In the genomic region with DNA sequence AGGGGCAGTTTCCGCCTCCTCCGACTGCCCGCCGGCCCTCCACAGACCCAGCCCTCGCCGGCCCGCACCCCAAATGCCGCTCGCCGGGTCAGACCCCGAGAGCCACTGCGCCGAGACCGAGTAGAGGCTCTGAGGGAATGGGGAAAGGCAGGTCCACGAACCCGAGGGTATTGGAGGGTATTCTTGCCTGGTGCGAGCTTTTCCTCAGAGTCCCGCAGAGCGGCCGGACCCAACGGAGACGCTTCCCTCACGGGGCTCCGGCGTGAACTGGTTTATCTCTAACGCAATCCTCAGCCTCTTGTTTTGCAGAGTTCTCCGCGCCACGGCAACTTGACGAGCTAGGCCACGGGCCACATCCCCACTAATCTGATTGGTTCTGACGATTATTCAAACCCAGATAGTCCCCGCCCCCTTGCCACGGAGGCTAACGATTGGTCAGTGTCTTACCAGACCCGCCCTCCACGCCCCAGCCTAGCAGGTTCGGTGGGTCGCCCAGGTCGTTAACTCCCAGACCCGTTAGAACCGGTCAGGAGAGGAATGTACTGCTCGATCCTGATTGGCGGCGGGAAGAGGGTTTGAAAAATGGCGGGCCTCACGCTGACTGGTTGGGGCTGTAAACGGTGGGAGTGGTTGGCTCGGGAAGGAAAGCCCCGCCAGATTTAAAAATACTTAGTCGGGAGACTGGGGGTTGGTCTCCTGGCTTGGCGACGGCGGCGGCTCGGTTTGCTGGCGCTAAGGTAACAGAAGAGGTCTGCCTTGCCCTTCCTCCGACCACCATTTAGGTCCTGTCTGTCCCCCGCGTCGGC, we compare ENCODE assay signal across 1 cellular context.
TF ChIP-seq lines count a peak whose summit lies in the region.

A gene (minus strand): TSS at position 274 of the 806 bp plus-strand sequence. CDS start 709 bp downstream, outside the sequence.

TF ChIP-seq in K562, 482 proteins besides CTCF, POLR2A, EP300 and RAD21 (continued from another document and continues in another):
- no peak for TF ChIP-seq ZNF644 (tag; IDR thresholded peaks at IDR 0.05; ENCODE audit: low read depth)
- TF ChIP-seq, protein P1, sequence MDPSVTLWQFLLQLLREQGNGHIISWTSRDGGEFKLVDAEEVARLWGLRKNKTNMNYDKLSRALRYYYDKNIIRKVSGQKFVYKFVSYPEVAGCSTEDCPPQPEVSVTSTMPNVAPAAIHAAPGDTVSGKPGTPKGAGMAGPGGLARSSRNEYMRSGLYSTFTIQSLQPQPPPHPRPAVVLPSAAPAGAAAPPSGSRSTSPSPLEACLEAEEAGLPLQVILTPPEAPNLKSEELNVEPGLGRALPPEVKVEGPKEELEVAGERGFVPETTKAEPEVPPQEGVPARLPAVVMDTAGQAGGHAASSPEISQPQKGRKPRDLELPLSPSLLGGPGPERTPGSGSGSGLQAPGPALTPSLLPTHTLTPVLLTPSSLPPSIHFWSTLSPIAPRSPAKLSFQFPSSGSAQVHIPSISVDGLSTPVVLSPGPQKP (CRISPR knock-in tag; IDR thresholded peaks at IDR 0.05) = no peak
- TF ChIP-seq KLF16 (IDR thresholded peaks at IDR 0.05) = peak; percentile 95
- TF ChIP-seq TEAD4 (IDR thresholded peaks at IDR 0.05; ENCODE audit: low read length) = peak; percentile 70
- TF ChIP-seq TEAD4 (CRISPR knock-in tag; IDR thresholded peaks at IDR 0.05; ENCODE audit: borderline replicate concordance) = no peak
- no peak for TF ChIP-seq PURB (CRISPR knock-in tag; IDR thresholded peaks at IDR 0.05; ENCODE audit: low read depth)
- no peak for TF ChIP-seq ZNF12 (CRISPR knock-in tag; IDR thresholded peaks at IDR 0.05)
- no peak for TF ChIP-seq ZZZ3 (IDR thresholded peaks at IDR 0.05)
- peak; percentile 90 for TF ChIP-seq NFRKB (IDR thresholded peaks at IDR 0.05; ENCODE audit: low read depth)
- TF ChIP-seq LEF1 (IDR thresholded peaks at IDR 0.05) = peak; percentile 71
- TF ChIP-seq, protein P2, sequence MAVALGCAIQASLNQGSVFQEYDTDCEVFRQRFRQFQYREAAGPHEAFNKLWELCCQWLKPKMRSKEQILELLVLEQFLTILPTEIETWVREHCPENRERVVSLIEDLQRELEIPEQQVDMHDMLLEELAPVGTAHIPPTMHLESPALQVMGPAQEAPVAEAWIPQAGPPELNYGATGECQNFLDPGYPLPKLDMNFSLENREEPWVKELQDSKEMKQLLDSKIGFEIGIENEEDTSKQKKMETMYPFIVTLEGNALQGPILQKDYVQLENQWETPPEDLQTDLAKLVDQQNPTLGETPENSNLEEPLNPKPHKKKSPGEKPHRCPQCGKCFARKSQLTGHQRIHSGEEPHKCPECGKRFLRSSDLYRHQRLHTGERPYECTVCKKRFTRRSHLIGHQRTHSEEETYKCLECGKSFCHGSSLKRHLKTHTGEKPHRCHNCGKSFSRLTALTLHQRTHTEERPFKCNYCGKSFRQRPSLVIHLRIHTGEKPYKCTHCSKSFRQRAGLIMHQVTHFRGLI (CRISPR knock-in tag; IDR thresholded peaks at IDR 0.05) = no peak
- 0 out of 2 replicates have a peak, but pooled peaks have one; percentile 58 for TF ChIP-seq ZNF165 (CRISPR knock-in tag; IDR thresholded peaks at IDR 0.05; ENCODE audit: borderline replicate concordance)
- TF ChIP-seq DIDO1 (tag; IDR thresholded peaks at IDR 0.05; ENCODE audit: low read depth) = no peak
- TF ChIP-seq ZNF79 (CRISPR knock-in tag; IDR thresholded peaks at IDR 0.05; ENCODE audit: low read depth) = no peak
- TF ChIP-seq IFI16 (CRISPR knock-in tag; IDR thresholded peaks at IDR 0.05) = no peak
- TF ChIP-seq, protein P3, sequence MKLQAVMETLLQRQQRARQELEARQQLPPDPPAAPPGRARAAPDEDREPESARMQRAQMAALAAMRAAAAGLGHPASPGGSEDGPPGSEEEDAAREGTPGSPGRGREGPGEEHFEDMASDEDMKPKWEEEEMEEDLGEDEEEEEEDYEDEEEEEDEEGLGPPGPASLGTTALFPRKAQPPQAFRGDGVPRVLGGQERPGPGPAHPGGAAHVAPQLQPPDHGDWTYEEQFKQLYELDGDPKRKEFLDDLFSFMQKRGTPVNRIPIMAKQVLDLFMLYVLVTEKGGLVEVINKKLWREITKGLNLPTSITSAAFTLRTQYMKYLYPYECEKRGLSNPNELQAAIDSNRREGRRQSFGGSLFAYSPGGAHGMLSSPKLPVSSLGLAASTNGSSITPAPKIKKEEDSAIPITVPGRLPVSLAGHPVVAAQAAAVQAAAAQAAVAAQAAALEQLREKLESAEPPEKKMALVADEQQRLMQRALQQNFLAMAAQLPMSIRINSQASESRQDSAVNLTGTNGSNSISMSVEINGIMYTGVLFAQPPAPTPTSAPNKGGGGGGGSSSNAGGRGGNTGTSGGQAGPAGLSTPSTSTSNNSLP (IDR thresholded peaks at IDR 0.05; ENCODE audit: borderline replicate concordance, low read depth, low read length) = no peak
- peak in 1 of 2 experiments; percentile 78; a peak in 1 of 4 replicates for TF ChIP-seq TBL1XR1 (IDR thresholded peaks at IDR 0.05; ENCODE audit: low read length in 2 of 2)
- peak; percentile 89; the same call in 1 of the 2 replicates for TF ChIP-seq TGIF2 (CRISPR knock-in tag; IDR thresholded peaks at IDR 0.05)
- TF ChIP-seq FOXA3 (CRISPR knock-in tag; conservative IDR thresholded peaks at IDR 0.05 in 1 of 2, IDR thresholded peaks at IDR 0.05 in 1 of 2) = 0 out of 4 replicates have a peak, but pooled peaks of 1 of the 2 experiments have one; percentile 69
- TF ChIP-seq, protein P4, sequence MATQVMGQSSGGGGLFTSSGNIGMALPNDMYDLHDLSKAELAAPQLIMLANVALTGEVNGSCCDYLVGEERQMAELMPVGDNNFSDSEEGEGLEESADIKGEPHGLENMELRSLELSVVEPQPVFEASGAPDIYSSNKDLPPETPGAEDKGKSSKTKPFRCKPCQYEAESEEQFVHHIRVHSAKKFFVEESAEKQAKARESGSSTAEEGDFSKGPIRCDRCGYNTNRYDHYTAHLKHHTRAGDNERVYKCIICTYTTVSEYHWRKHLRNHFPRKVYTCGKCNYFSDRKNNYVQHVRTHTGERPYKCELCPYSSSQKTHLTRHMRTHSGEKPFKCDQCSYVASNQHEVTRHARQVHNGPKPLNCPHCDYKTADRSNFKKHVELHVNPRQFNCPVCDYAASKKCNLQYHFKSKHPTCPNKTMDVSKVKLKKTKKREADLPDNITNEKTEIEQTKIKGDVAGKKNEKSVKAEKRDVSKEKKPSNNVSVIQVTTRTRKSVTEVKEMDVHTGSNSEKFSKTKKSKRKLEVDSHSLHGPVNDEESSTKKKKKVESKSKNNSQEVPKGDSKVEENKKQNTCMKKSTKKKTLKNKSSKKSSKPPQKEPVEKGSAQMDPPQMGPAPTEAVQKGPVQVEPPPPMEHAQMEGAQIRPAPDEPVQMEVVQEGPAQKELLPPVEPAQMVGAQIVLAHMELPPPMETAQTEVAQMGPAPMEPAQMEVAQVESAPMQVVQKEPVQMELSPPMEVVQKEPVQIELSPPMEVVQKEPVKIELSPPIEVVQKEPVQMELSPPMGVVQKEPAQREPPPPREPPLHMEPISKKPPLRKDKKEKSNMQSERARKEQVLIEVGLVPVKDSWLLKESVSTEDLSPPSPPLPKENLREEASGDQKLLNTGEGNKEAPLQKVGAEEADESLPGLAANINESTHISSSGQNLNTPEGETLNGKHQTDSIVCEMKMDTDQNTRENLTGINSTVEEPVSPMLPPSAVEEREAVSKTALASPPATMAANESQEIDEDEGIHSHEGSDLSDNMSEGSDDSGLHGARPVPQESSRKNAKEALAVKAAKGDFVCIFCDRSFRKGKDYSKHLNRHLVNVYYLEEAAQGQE (CRISPR knock-in tag; IDR thresholded peaks at IDR 0.05; ENCODE audit: low read depth) = no peak; the same call in 1 of the 2 replicates
- TF ChIP-seq ZNF263 (CRISPR knock-in tag; IDR thresholded peaks at IDR 0.05; ENCODE audit: borderline replicate concordance) = no peak
- TF ChIP-seq, protein P5, sequence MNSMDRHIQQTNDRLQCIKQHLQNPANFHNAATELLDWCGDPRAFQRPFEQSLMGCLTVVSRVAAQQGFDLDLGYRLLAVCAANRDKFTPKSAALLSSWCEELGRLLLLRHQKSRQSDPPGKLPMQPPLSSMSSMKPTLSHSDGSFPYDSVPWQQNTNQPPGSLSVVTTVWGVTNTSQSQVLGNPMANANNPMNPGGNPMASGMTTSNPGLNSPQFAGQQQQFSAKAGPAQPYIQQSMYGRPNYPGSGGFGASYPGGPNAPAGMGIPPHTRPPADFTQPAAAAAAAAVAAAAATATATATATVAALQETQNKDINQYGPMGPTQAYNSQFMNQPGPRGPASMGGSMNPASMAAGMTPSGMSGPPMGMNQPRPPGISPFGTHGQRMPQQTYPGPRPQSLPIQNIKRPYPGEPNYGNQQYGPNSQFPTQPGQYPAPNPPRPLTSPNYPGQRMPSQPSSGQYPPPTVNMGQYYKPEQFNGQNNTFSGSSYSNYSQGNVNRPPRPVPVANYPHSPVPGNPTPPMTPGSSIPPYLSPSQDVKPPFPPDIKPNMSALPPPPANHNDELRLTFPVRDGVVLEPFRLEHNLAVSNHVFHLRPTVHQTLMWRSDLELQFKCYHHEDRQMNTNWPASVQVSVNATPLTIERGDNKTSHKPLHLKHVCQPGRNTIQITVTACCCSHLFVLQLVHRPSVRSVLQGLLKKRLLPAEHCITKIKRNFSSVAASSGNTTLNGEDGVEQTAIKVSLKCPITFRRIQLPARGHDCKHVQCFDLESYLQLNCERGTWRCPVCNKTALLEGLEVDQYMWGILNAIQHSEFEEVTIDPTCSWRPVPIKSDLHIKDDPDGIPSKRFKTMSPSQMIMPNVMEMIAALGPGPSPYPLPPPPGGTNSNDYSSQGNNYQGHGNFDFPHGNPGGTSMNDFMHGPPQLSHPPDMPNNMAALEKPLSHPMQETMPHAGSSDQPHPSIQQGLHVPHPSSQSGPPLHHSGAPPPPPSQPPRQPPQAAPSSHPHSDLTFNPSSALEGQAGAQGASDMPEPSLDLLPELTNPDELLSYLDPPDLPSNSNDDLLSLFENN (IDR thresholded peaks at IDR 0.05; ENCODE audit: low read depth in 2 of 2, low read length in 2 of 2) = peak in 1 of 2 experiments; percentile 81; a peak in 1 of 4 replicates
- no peak for TF ChIP-seq ARHGAP35 (IDR thresholded peaks at IDR 0.05; ENCODE audit: partially characterized antibody)
- TF ChIP-seq, protein P6, sequence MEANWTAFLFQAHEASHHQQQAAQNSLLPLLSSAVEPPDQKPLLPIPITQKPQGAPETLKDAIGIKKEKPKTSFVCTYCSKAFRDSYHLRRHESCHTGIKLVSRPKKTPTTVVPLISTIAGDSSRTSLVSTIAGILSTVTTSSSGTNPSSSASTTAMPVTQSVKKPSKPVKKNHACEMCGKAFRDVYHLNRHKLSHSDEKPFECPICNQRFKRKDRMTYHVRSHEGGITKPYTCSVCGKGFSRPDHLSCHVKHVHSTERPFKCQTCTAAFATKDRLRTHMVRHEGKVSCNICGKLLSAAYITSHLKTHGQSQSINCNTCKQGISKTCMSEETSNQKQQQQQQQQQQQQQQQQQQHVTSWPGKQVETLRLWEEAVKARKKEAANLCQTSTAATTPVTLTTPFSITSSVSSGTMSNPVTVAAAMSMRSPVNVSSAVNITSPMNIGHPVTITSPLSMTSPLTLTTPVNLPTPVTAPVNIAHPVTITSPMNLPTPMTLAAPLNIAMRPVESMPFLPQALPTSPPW (CRISPR knock-in tag; IDR thresholded peaks at IDR 0.05) = no peak
- no peak for TF ChIP-seq HNRNPUL1 (IDR thresholded peaks at IDR 0.05; ENCODE audit: low read length)
- TF ChIP-seq, protein P7, sequence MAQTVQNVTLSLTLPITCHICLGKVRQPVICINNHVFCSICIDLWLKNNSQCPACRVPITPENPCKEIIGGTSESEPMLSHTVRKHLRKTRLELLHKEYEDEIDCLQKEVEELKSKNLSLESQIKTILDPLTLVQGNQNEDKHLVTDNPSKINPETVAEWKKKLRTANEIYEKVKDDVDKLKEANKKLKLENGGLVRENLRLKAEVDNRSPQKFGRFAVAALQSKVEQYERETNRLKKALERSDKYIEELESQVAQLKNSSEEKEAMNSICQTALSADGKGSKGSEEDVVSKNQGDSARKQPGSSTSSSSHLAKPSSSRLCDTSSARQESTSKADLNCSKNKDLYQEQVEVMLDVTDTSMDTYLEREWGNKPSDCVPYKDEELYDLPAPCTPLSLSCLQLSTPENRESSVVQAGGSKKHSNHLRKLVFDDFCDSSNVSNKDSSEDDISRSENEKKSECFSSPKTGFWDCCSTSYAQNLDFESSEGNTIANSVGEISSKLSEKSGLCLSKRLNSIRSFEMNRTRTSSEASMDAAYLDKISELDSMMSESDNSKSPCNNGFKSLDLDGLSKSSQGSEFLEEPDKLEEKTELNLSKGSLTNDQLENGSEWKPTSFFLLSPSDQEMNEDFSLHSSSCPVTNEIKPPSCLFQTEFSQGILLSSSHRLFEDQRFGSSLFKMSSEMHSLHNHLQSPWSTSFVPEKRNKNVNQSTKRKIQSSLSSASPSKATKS (CRISPR knock-in tag; IDR thresholded peaks at IDR 0.05) = no peak
- peak; percentile 92 for TF ChIP-seq RBM39 (optimal IDR thresholded peaks at IDR 0.05; ENCODE audit: low read depth, low read length)
- TF ChIP-seq, protein P8, sequence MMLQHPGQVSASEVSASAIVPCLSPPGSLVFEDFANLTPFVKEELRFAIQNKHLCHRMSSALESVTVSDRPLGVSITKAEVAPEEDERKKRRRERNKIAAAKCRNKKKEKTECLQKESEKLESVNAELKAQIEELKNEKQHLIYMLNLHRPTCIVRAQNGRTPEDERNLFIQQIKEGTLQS (IDR thresholded peaks at IDR 0.05) = peak; percentile 19; the same call in 1 of the 2 replicates
- TF ChIP-seq, protein P8 (CRISPR knock-in tag; conservative IDR thresholded peaks at IDR 0.05) = peak; percentile 80
- TF ChIP-seq, protein P9, sequence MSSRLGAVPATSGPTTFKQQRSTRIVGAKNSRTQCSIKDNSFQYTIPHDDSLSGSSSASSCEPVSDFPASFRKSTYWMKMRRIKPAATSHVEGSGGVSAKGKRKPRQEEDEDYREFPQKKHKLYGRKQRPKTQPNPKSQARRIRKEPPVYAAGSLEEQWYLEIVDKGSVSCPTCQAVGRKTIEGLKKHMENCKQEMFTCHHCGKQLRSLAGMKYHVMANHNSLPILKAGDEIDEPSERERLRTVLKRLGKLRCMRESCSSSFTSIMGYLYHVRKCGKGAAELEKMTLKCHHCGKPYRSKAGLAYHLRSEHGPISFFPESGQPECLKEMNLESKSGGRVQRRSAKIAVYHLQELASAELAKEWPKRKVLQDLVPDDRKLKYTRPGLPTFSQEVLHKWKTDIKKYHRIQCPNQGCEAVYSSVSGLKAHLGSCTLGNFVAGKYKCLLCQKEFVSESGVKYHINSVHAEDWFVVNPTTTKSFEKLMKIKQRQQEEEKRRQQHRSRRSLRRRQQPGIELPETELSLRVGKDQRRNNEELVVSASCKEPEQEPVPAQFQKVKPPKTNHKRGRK (tag; IDR thresholded peaks at IDR 0.05) = no peak
- TF ChIP-seq ZNF764 (CRISPR knock-in tag; IDR thresholded peaks at IDR 0.05; ENCODE audit: low read depth) = 0 out of 2 replicates have a peak, but pooled peaks have one; percentile 66
- TF ChIP-seq NFIC (IDR thresholded peaks at IDR 0.05) = no peak; the same call in 1 of the 2 replicates
- TF ChIP-seq PTTG1 (tag; IDR thresholded peaks at IDR 0.05; ENCODE audit: low read depth) = no peak
- TF ChIP-seq FOXA1 (IDR thresholded peaks at IDR 0.05; ENCODE audit: borderline replicate concordance) = no peak
- no peak for TF ChIP-seq PHF21A (IDR thresholded peaks at IDR 0.05; ENCODE audit: borderline replicate concordance, low read depth)
- TF ChIP-seq RBM14 (IDR thresholded peaks at IDR 0.05; ENCODE audit: borderline replicate concordance, insufficient read depth, low read depth, low read length) = peak; percentile 97; the same call in 1 of the 2 replicates
- no peak for TF ChIP-seq ZNF197 (CRISPR knock-in tag; IDR thresholded peaks at IDR 0.05; ENCODE audit: low read depth)
- TF ChIP-seq PML (IDR thresholded peaks at IDR 0.05; ENCODE audit: low read length) = peak; percentile 91
- TF ChIP-seq KDM2B (CRISPR knock-in tag; IDR thresholded peaks at IDR 0.05) = 0 out of 2 replicates have a peak, but pooled peaks have one; percentile 18
